ENCODE assay signal across 7 cellular contexts in the genomic region with DNA sequence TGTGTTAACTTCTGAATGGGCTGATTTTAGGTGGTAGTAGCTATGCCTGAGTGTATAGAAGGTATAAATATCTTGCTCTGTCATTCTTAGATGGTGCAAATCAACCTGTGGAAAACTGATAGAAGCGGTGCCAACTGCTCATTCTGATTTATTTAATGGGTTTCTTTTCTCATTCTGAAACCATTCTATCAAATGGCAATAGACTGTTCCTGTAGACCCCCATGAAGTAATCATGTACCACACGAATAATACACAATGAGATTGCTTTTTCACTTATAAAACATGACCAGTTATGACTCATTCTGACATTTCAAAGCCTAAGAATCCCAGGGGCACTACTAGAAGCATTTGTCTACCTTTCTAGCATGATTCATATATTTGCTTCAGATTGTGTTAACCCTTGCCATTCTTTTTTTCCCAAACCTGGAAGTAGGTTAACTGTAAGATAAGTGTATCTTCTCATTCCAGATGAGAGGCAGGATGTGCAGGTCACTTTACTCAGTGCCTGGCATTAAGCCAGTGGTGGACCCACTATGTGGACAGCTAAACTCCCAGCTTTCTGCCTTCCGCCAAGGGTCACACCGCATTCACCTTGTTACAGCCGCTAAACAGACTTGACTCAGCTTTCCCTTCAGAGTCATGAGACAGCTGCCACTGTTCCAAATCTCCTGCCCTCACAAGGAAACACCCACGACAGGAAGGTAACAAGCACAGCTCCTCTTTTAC.
DNase-seq lines count a peak whose midpoint lies in the region; TF ChIP-seq lines count a peak whose summit lies in the region.

No MANE protein-coding gene starts in this region.

- DNase-seq in HPDE6-E6E7 (ENCODE audit: extremely low spot score) = peak; percentile 87
- peak; percentile 65 to 85 for DNase-seq in SW 1271 (lab: John Stamatoyannopoulos, UW)
- DNase-seq in epithelial cell of prostate (ENCODE audit: low read depth, low spot score) = peak; percentile 92
- DNase-seq in stimulated activated CD4-positive, alpha-beta T cell treated with anti-CD3 and anti-CD28 coated beads, Interleukin-2, amount 100 ng/mL, for 48 hours = peak; percentile 38 to 41
- DNase-seq in HEK293T (ENCODE audit: extremely low spot score) = no peak
- DNase-seq in GDM1 (lab: John Stamatoyannopoulos, UW) = no peak
- no peak for DNase-seq in foreskin melanocyte

- POLR2A ChIA-PET in HEK293T (lab: Yijun Ruan, JAX) = interaction anchor here (1.4 kb wide), 1 partner anchor 25 kb away, joined by 3 read pairs; a partner anchor contains a TSS

- peak overlapping the region; percentile 73 for H3K27ac ChIP-seq in epithelial cell of prostate

- CTCF ChIA-PET in HEK293T (lab: Yijun Ruan, JAX) = no interaction called here

TF ChIP-seq in HEK293T, 16 proteins besides CTCF, POLR2A, EP300 and RAD21:
- no peak for TF ChIP-seq FOXA1 (IDR thresholded peaks at IDR 0.05)
- TF ChIP-seq LEF1 (IDR thresholded peaks at IDR 0.05; ENCODE audit: borderline replicate concordance) = no peak
- TF ChIP-seq L3MBTL2 (conservative IDR thresholded peaks at IDR 0.05) = no peak
- no peak for TF ChIP-seq TARDBP (IDR thresholded peaks at IDR 0.05)

Comparison
In these comparisons a context has a peak if more than half of its experiments do, and no peak if none do; other contexts are left out.
1. DNase-seq: peak in HPDE6-E6E7 (single experiment), SW 1271 (2 of 2), epithelial cell of prostate (single experiment) and stimulated activated CD4-positive, alpha-beta T cell treated with anti-CD3 and anti-CD28 coated beads, Interleukin-2, amount 100 ng/mL, for 48 hours (2 of 2); none in HEK293T (single experiment), GDM1 (single experiment) and foreskin melanocyte (single experiment).